8 cellular contexts compared by ENCODE assay signal in genomic region chr1:179955318-179955638, GRCh38. TPM values are rescaled to one million over a fixed set of nuclear protein-coding genes. Genes with fewer than 3 reads are reported as not detected.
A peak's percentile ranks its signal among the peaks of the same experiment; 100 is the strongest.
DNase-seq lines count a peak whose midpoint lies in the region; ATAC-seq, FAIRE-seq and TF ChIP-seq lines count a peak whose summit lies in the region.

No MANE protein-coding gene starts in this region.

- peak overlapping the region; percentile 94 to 99 (median 97) for H3K27ac Mint-ChIP-seq in CD14-positive monocyte

- FAIRE-seq in GM19239 (lab: Jason Lieb, UNC), result no peak

- intact Hi-C loops in CD14-positive monocyte (cut with micrococcal nuclease), result loop anchor here in 1 of 2 donors (2.0 kb wide), 1 partner anchor 72 kb away; the partner anchor contains the start of gene TOR1AIP1

- H3K27me3 ChIP-seq in RWPE2 (ENCODE audit: insufficient read depth, poor library complexity, severe bottlenecking) (no peaks in the 10 kb centered on the region), neuron (ENCODE audit: insufficient read depth, low read length) (no peaks in the 10 kb centered on the region)

- peaks cover 59% of the 10 kb centered on the region for H3K4me1 Mint-ChIP-seq in CD14-positive monocyte

- ATAC-seq in RWPE2 (ENCODE audit: low read depth), result peak; percentile 32
- no peak for ATAC-seq in HG02884 (IDR thresholded peaks at IDR 0.05; ENCODE audit: unreplicated experiment)

- H3K4me3 Mint-ChIP-seq in CD14-positive monocyte, result peak overlapping the region; percentile 91 to 95

- H3K27ac ChIP-seq in RWPE2 (ENCODE audit: poor library complexity, severe bottlenecking), result peak overlapping the region; percentile 65
- peak overlapping the region; percentile 77 for H3K27ac ChIP-seq in epithelial cell of prostate

- no peaks in the 10 kb centered on the region for H3K9me3 Mint-ChIP-seq in CD14-positive monocyte

- H3K36me3 Mint-ChIP-seq in CD14-positive monocyte, result peaks cover 2 to 3% of the 10 kb centered on the region in 2 donors

- H3K4me1 ChIP-seq in RWPE2 (ENCODE audit: insufficient read depth, poor library complexity, severe bottlenecking), result peaks cover 14% of the 10 kb centered on the region
- H3K4me1 ChIP-seq in neuron (ENCODE audit: insufficient read depth, low read length), result peaks cover 22% of the 10 kb centered on the region

- DNase-seq in CD14-positive monocyte (ENCODE audit: low spot score) (peak; percentile 47), HCEC 1CT (peak; percentile 22), RWPE2 (ENCODE audit: low spot score) (no peak), epithelial cell of prostate (ENCODE audit: low read depth, low spot score) (no peak), GM19239 (ENCODE audit: insufficient read length, low spot score) (no peak)
- no peak for DNase-seq in stimulated activated naive CD4-positive, alpha-beta T cell (lab: John Stamatoyannopoulos, UW)

- TF ChIP-seq CTCF in CD14-positive monocyte (IDR thresholded peaks at IDR 0.05) (no peak), RWPE2 (IDR thresholded peaks at IDR 0.05; ENCODE audit: poor library complexity, severe bottlenecking) (no peak)

- H3K4me3 ChIP-seq in RWPE2 (ENCODE audit: severe bottlenecking) (peak overlapping the region; percentile 90), neuron (ENCODE audit: low read length) (peak overlapping the region; percentile 72)

- no peaks in the 10 kb centered on the region for H3K27me3 Mint-ChIP-seq in CD14-positive monocyte (ENCODE audit: low read depth in 3 of 3)

- H3K9me3 ChIP-seq in RWPE2 (ENCODE audit: severe bottlenecking) (no peaks in the 10 kb centered on the region), neuron (ENCODE audit: low read length) (no peaks in the 10 kb centered on the region)

- peak overlapping the region; percentile 80 for H2AFZ ChIP-seq in neuron (ENCODE audit: low read depth, low read length)

- no peaks in the 10 kb centered on the region for H3K36me3 ChIP-seq in RWPE2 (ENCODE audit: low read depth)
- H3K36me3 ChIP-seq in neuron (ENCODE audit: insufficient read depth, low read length), result peaks cover 2% of the 10 kb centered on the region

RNA-seq across cellular contexts. Expression of gene CEP350, which starts 0.7 kb away (rescaled TPM):
- 10 to 100 TPM in 1 of 2 donors, 1 to 10 TPM in 1; 6.7 to 19.8 TPM for polyA plus RNA-seq in CD14-positive monocyte

Comparison
In these comparisons a context has a peak if more than half of its experiments do, and no peak if none do; other contexts are left out.
1. DNase-seq: peak in CD14-positive monocyte (single experiment) and HCEC 1CT (single experiment); none in RWPE2 (single experiment), epithelial cell of prostate (single experiment), GM19239 (single experiment) and stimulated activated naive CD4-positive, alpha-beta T cell (0 of 6).